41 cellular contexts compared by ENCODE assay signal in the genomic region with DNA sequence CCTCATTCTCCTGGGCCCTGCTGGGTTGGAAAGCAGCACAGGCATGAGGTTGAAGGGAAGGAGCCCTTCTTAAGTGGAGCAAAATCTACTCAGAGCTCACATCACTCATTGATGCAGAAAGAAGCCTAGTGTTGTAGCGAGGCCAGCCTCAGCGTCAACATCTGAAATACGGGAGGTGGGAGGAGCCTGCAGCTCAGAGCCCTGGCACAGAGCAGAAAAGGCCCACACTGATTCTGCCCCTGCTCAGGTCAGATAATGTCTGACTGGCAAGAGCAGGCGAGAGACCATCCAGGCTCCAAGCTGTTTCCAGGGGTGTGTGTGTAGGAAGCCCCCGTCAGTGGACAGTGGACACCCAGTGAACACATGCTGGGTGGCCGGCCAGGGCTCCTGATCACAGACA.
"Had no signal": no experiment of that assay in that cellular context is flagged by ENCODE, and none has a peak within 500 bp of the region (broad histone marks: within the 10 kb centered on the region; RNA-seq: fewer than 3 reads in every experiment).

No MANE protein-coding gene starts in this region.

- FAIRE-seq: astrocyte, bronchial epithelial cell had no signal

- H3K27ac Mint-ChIP-seq: activated naive CD4-positive, alpha-beta T cell treated with anti-CD3 and anti-CD28 coated beads for 36 hours; activated naive CD4-positive, alpha-beta T cell treated with anti-CD3 and anti-CD28 coated beads, Interleukin-2, amount 10 ng/mL, durations not matched to agents 7 days and 5 days; activated naive CD4-positive, alpha-beta T cell treated with anti-CD3 and anti-CD28 coated beads, Interleukin-2, amount 50 U/mL, for 24 hours; activated naive CD4-positive, alpha-beta T cell treated with anti-CD3 and anti-CD28 coated beads, Interleukin-2, amount 50 U/mL, for 72 hours; activated naive CD8-positive, alpha-beta T cell; activated naive CD8-positive, alpha-beta T cell treated with anti-CD3 and anti-CD28 coated beads for 36 hours; activated naive CD8-positive, alpha-beta T cell treated with anti-CD3 and anti-CD28 coated beads, Interleukin-2, amount 10 ng/mL, durations not matched to agents 7 days and 5 days; activated naive CD8-positive, alpha-beta T cell treated with anti-CD3 and anti-CD28 coated beads, Interleukin-2, amount 50 U/mL, for 24 hours; activated T-cell treated with anti-CD3 and anti-CD28 coated beads, Interleukin-2, amount 50 U/mL, for 24 hours; activated T-cell treated with anti-CD3 and anti-CD28 coated beads, Interleukin-2, amount 50 U/mL, for 72 hours; activated T-helper 1 cell treated with anti-CD3 and anti-CD28 coated beads, Interleukin-12 subunit alpha, Interleukin-12 subunit beta, Interleukin-2, Interleukin-4 antibody, amounts not matched to agents 30 ng/mL and 10 ng/mL and 1 ng/mL, durations not matched to agents 14 hours and 24 hours and 36 hours; activated T-helper 17 cell treated with anti-CD3 and anti-CD28 coated beads, Interleukin-2, amount 50 U/mL, for 72 hours; activated T-helper 2 cell treated with anti-CD3 and anti-CD28 coated beads, Interferon-gamma antibody, Interleukin-2, Interleukin-4, amounts not matched to agents 10 μg/mL and 5 μg/mL and 100 μg/mL, durations not matched to agents 14 hours and 24 hours and 36 hours; brain had no signal

- H3K27me3 ChIP-seq: adrenal gland, ascending aorta, body of pancreas, brain microvascular endothelial cell, breast epithelium, cardiac muscle cell had no signal

- H3K27me3 Mint-ChIP-seq: activated naive CD4-positive, alpha-beta T cell treated with anti-CD3 and anti-CD28 coated beads, Interleukin-2, amount 10 ng/mL, durations not matched to agents 7 days and 5 days; activated naive CD4-positive, alpha-beta T cell treated with anti-CD3 and anti-CD28 coated beads, Interleukin-2, amount 50 U/mL, for 24 hours; activated naive CD8-positive, alpha-beta T cell; activated naive CD8-positive, alpha-beta T cell treated with anti-CD3 and anti-CD28 coated beads for 36 hours; activated naive CD8-positive, alpha-beta T cell treated with anti-CD3 and anti-CD28 coated beads, Interleukin-2, amount 10 ng/mL, durations not matched to agents 7 days and 5 days; activated naive CD8-positive, alpha-beta T cell treated with anti-CD3 and anti-CD28 coated beads, Interleukin-2, amount 50 U/mL, for 24 hours; activated T-cell treated with anti-CD3 and anti-CD28 coated beads, Interleukin-2, amount 50 U/mL, for 24 hours; activated T-helper 17 cell treated with anti-CD3 and anti-CD28 coated beads, Interleukin-2, amount 50 U/mL, for 72 hours; brain; central memory CD8-positive, alpha-beta T cell had no signal

- H3K4me1 Mint-ChIP-seq: activated naive CD4-positive, alpha-beta T cell treated with anti-CD3 and anti-CD28 coated beads, Interleukin-2, amount 10 ng/mL, durations not matched to agents 7 days and 5 days; activated naive CD4-positive, alpha-beta T cell treated with anti-CD3 and anti-CD28 coated beads, Interleukin-2, amount 50 U/mL, for 24 hours; activated naive CD8-positive, alpha-beta T cell treated with anti-CD3 and anti-CD28 coated beads for 36 hours; activated naive CD8-positive, alpha-beta T cell treated with anti-CD3 and anti-CD28 coated beads, Interleukin-2, amount 10 ng/mL, durations not matched to agents 7 days and 5 days; activated naive CD8-positive, alpha-beta T cell treated with anti-CD3 and anti-CD28 coated beads, Interleukin-2, amount 50 U/mL, for 24 hours; activated T-helper 17 cell treated with anti-CD3 and anti-CD28 coated beads, Interleukin-2, amount 50 U/mL, for 72 hours; brain; central memory CD8-positive, alpha-beta T cell had no signal

- H3K36me3 ChIP-seq: adrenal gland, ascending aorta, brain microvascular endothelial cell, breast epithelium, cardiac muscle cell had no signal

- H3K9me3 Mint-ChIP-seq: activated naive CD4-positive, alpha-beta T cell treated with anti-CD3 and anti-CD28 coated beads, Interleukin-2, amount 50 U/mL, for 24 hours; activated T-cell treated with anti-CD3 and anti-CD28 coated beads, Interleukin-2, amount 50 U/mL, for 24 hours; activated T-helper 17 cell treated with anti-CD3 and anti-CD28 coated beads, Interleukin-2, amount 50 U/mL, for 72 hours had no signal

- H3K4me3 ChIP-seq: adrenal gland, ascending aorta, body of pancreas, breast epithelium, cardiac muscle cell had no signal

- H3K27ac ChIP-seq: adrenal gland, ascending aorta, body of pancreas, brain microvascular endothelial cell, breast epithelium, cardiac muscle cell had no signal

- H3K9me3 ChIP-seq: adrenal gland, ascending aorta, body of pancreas, breast epithelium had no signal

- H3K4me3 Mint-ChIP-seq: activated naive CD4-positive, alpha-beta T cell treated with anti-CD3 and anti-CD28 coated beads for 36 hours; activated naive CD4-positive, alpha-beta T cell treated with anti-CD3 and anti-CD28 coated beads, Interleukin-2, amount 10 ng/mL, durations not matched to agents 7 days and 5 days; activated naive CD4-positive, alpha-beta T cell treated with anti-CD3 and anti-CD28 coated beads, Interleukin-2, amount 50 U/mL, for 24 hours; activated naive CD8-positive, alpha-beta T cell; activated naive CD8-positive, alpha-beta T cell treated with anti-CD3 and anti-CD28 coated beads for 36 hours; activated naive CD8-positive, alpha-beta T cell treated with anti-CD3 and anti-CD28 coated beads, Interleukin-2, amount 10 ng/mL, durations not matched to agents 7 days and 5 days; activated naive CD8-positive, alpha-beta T cell treated with anti-CD3 and anti-CD28 coated beads, Interleukin-2, amount 50 U/mL, for 24 hours; activated T-cell treated with anti-CD3 and anti-CD28 coated beads, Interleukin-2, amount 50 U/mL, for 24 hours; activated T-cell treated with anti-CD3 and anti-CD28 coated beads, Interleukin-2, amount 50 U/mL, for 4 hours; activated T-cell treated with anti-CD3 and anti-CD28 coated beads, Interleukin-2, amount 50 U/mL, for 72 hours; activated T-helper 1 cell treated with anti-CD3 and anti-CD28 coated beads, Interleukin-12 subunit alpha, Interleukin-12 subunit beta, Interleukin-2, Interleukin-4 antibody, amounts not matched to agents 30 ng/mL and 10 ng/mL and 1 ng/mL, durations not matched to agents 14 hours and 24 hours and 36 hours; activated T-helper 17 cell treated with anti-CD3 and anti-CD28 coated beads, Interleukin-2, amount 50 U/mL, for 72 hours; brain; central memory CD8-positive, alpha-beta T cell had no signal

- DNase-seq: activated effector memory CD4-positive, alpha-beta T cell treated with anti-CD3 and anti-CD28 coated beads, Interleukin-2, amount 50 U/mL, for 16 hours; activated effector memory CD4-positive, alpha-beta T cell treated with Interleukin-2 at 50 U/mL for 16 hours; activated gamma-delta T cell; activated gamma-delta T cell treated with Interleukin-2 at 50 U/mL for 16 hours; activated naive CD4-positive, alpha-beta T cell; activated naive CD4-positive, alpha-beta T cell treated with anti-CD3 and anti-CD28 coated beads for 36 hours; activated naive CD4-positive, alpha-beta T cell treated with anti-CD3 and anti-CD28 coated beads, Interleukin-2, amount 10 ng/mL, durations not matched to agents 7 days and 5 days; activated naive CD4-positive, alpha-beta T cell treated with anti-CD3 and anti-CD28 coated beads, Interleukin-2, amount 50 U/mL, for 16 hours; activated naive CD4-positive, alpha-beta T cell treated with Interleukin-2 at 50 U/mL for 16 hours; activated naive CD8-positive, alpha-beta T cell treated with anti-CD3 and anti-CD28 coated beads for 36 hours; activated naive CD8-positive, alpha-beta T cell treated with anti-CD3 and anti-CD28 coated beads, Interleukin-2, amount 10 ng/mL, durations not matched to agents 7 days and 5 days; activated naive CD8-positive, alpha-beta T cell treated with anti-CD3 and anti-CD28 coated beads, Interleukin-2, amount 50 U/mL, for 24 hours; activated T-cell treated with anti-CD3 and anti-CD28 coated beads for 4 hours; activated T-cell treated with anti-CD3 and anti-CD28 coated beads, Interleukin-2, amount 50 U/mL, for 1 hour; activated T-cell treated with anti-CD3 and anti-CD28 coated beads, Interleukin-2, amount 50 U/mL, for 24 hours; activated T-cell treated with anti-CD3 and anti-CD28 coated beads, Interleukin-2, amount 50 U/mL, for 4 hours; activated T-cell treated with anti-CD3 and anti-CD28 coated beads, Interleukin-2, amount 50 U/mL, for 48 hours; activated T-cell treated with anti-CD3 and anti-CD28 coated beads, Interleukin-2, amount 50 U/mL, for 72 hours; adrenal gland; amniotic stem cell; amygdala; anterior cingulate cortex; aorta; body of pancreas; brain microvascular endothelial cell; caudate nucleus; central memory CD4-positive, alpha-beta T cell; cerebellar nuclear complex had no signal

- H3K4me1 ChIP-seq: adrenal gland, ascending aorta, body of pancreas, breast epithelium had no signal

- ATAC-seq: activated naive CD4-positive, alpha-beta T cell treated with anti-CD3 and anti-CD28 coated beads, Interleukin-2, amount 50 U/mL, for 72 hours; activated naive CD8-positive, alpha-beta T cell treated with anti-CD3 and anti-CD28 coated beads, Interleukin-2, amount 50 U/mL, for 24 hours; activated T-cell treated with anti-CD3 and anti-CD28 coated beads, Interleukin-2, amount 50 U/mL, for 4 hours; activated T-cell treated with anti-CD3 and anti-CD28 coated beads, Interleukin-2, amount 50 U/mL, for 72 hours; activated T-helper 17 cell treated with anti-CD3 and anti-CD28 coated beads, Interleukin-2, amount 50 U/mL, for 72 hours; body of pancreas had no signal
